In genomic region chr5:57937025-57937424, GRCh38 we compare ENCODE assay signal across 32 cellular contexts.
DNase-seq lines count a peak whose midpoint lies in the region; ATAC-seq, FAIRE-seq and TF ChIP-seq lines count a peak whose summit lies in the region.
"Had no signal": no experiment of that assay in that cellular context is flagged by ENCODE, and none has a peak within 500 bp of the region (broad histone marks: within the 10 kb centered on the region; RNA-seq: fewer than 3 reads in every experiment).

No MANE protein-coding gene starts in this region.

- peaks cover 0 to 5% (median 0%) of the 10 kb centered on the region in 3 donors for H3K9me3 Mint-ChIP-seq in T-cell
- H3K9me3 Mint-ChIP-seq: activated naive CD4-positive, alpha-beta T cell treated with anti-CD3 and anti-CD28 coated beads, Interleukin-2, amount 10 ng/mL, durations not matched to agents 7 days and 5 days; activated T-helper 1 cell treated with anti-CD3 and anti-CD28 coated beads, Interleukin-12 subunit alpha, Interleukin-12 subunit beta, Interleukin-2, Interleukin-4 antibody, amounts not matched to agents 30 ng/mL and 10 ng/mL and 1 ng/mL, durations not matched to agents 14 hours and 24 hours and 36 hours; dendritic cell treated with granulocyte-macrophage colony-stimulating factor and Interleukin-4, amounts not matched to agents 40 ng/mL and 50 ng/mL, for 4 days had no signal

- no peak for FAIRE-seq in D721Med (lab: Jason Lieb, UNC)
- FAIRE-seq: endometrium, GM12878, HepG2 had no signal

- ATAC-seq in T-cell (replicated peaks in 1 of 4) = no peak
- ATAC-seq: activated CD8-positive, alpha-beta memory T cell treated with anti-CD3 and anti-CD28 coated beads, Interleukin-2, amount 10 ng/mL, durations not matched to agents 7 days and 5 days; GM12878; HepG2; left lung; natural killer cell treated with Interleukin-12 subunit alpha and Interleukin-12 subunit beta and Interleukin-15 and Interleukin-18, amount 100 ng/mL, for 72 hours; stimulated activated naive B cell treated with anti-CD40 and anti-IgM and Interleukin-4, amounts not matched to agents 10 μg/mL and 1 μg/mL and 100 μg/mL, for 72 hours; WTC11 had no signal

- in situ Hi-C loops in brain microvascular endothelial cell (cut with HindIII; ENCODE audit: low pct_ligation_motif_present, low sequenced_read_pairs) = no loop called here

- intact Hi-C loops in left ventricle myocardium inferior (cut with micrococcal nuclease) = no loop called here

- CTCF ChIA-PET in T-cell (lab: Charles Lee) = no interaction called here

- no peak overlapping the region for H3K27ac Mint-ChIP-seq in T-cell
- H3K27ac Mint-ChIP-seq: activated CD8-positive, alpha-beta memory T cell treated with anti-CD3 and anti-CD28 coated beads, Interleukin-2, amount 10 ng/mL, durations not matched to agents 7 days and 5 days; activated naive CD4-positive, alpha-beta T cell treated with anti-CD3 and anti-CD28 coated beads, Interleukin-2, amount 10 ng/mL, durations not matched to agents 7 days and 5 days; activated T-helper 1 cell treated with anti-CD3 and anti-CD28 coated beads, Interleukin-12 subunit alpha, Interleukin-12 subunit beta, Interleukin-2, Interleukin-4 antibody, amounts not matched to agents 30 ng/mL and 10 ng/mL and 1 ng/mL, durations not matched to agents 14 hours and 24 hours and 36 hours; CD4-positive, alpha-beta memory T cell; dendritic cell treated with granulocyte-macrophage colony-stimulating factor and Interleukin-4, amounts not matched to agents 40 ng/mL and 50 ng/mL, for 4 days; immature natural killer cell; natural killer cell treated with Interleukin-12 subunit alpha and Interleukin-12 subunit beta and Interleukin-15 and Interleukin-18, amount 100 ng/mL, for 72 hours; stimulated activated naive B cell treated with anti-CD40 and anti-IgM and Interleukin-4, amounts not matched to agents 10 μg/mL and 1 μg/mL and 100 μg/mL, for 72 hours; WTC11 had no signal

- H3K9me3 ChIP-seq in left ventricle myocardium inferior (replicated peaks) = no peaks in the 10 kb centered on the region
- H3K9me3 ChIP-seq: left lung, ovary, uterus had no signal

- H3K36me3 ChIP-seq in brain microvascular endothelial cell (replicated peaks) = no peaks in the 10 kb centered on the region
- H3K36me3 ChIP-seq in left ventricle myocardium inferior = no peaks in the 10 kb centered on the region
- H3K36me3 ChIP-seq: left lung, ovary, uterus had no signal

- H3K27me3 Mint-ChIP-seq in T-cell = peaks cover 1 to 10% of the 10 kb centered on the region in 2 donors
- H3K27me3 Mint-ChIP-seq: activated CD8-positive, alpha-beta memory T cell treated with anti-CD3 and anti-CD28 coated beads, Interleukin-2, amount 10 ng/mL, durations not matched to agents 7 days and 5 days; activated naive CD4-positive, alpha-beta T cell treated with anti-CD3 and anti-CD28 coated beads, Interleukin-2, amount 10 ng/mL, durations not matched to agents 7 days and 5 days; dendritic cell treated with granulocyte-macrophage colony-stimulating factor and Interleukin-4, amounts not matched to agents 40 ng/mL and 50 ng/mL, for 4 days; natural killer cell treated with Interleukin-12 subunit alpha and Interleukin-12 subunit beta and Interleukin-15 and Interleukin-18, amount 100 ng/mL, for 72 hours had no signal

- POLR2A ChIA-PET in T-cell (lab: Charles Lee) = no interaction called here

- H3K36me3 Mint-ChIP-seq in T-cell = no peaks in the 10 kb centered on the region
- H3K36me3 Mint-ChIP-seq: activated CD8-positive, alpha-beta memory T cell treated with anti-CD3 and anti-CD28 coated beads, Interleukin-2, amount 10 ng/mL, durations not matched to agents 7 days and 5 days; activated naive CD4-positive, alpha-beta T cell treated with anti-CD3 and anti-CD28 coated beads, Interleukin-2, amount 10 ng/mL, durations not matched to agents 7 days and 5 days; CD4-positive, alpha-beta memory T cell; immature natural killer cell; stimulated activated naive B cell treated with anti-CD40 and anti-IgM and Interleukin-4, amounts not matched to agents 10 μg/mL and 1 μg/mL and 100 μg/mL, for 72 hours had no signal

- no peaks in the 10 kb centered on the region for H3K27me3 ChIP-seq in brain microvascular endothelial cell (replicated peaks)
- H3K27me3 ChIP-seq in left ventricle myocardium inferior (ENCODE audit: low read depth) = no peaks in the 10 kb centered on the region
- H3K27me3 ChIP-seq: left lung, ovary, uterus had no signal

- no peaks in the 10 kb centered on the region for H3K4me1 Mint-ChIP-seq in T-cell
- H3K4me1 Mint-ChIP-seq: activated CD8-positive, alpha-beta memory T cell treated with anti-CD3 and anti-CD28 coated beads, Interleukin-2, amount 10 ng/mL, durations not matched to agents 7 days and 5 days; activated naive CD4-positive, alpha-beta T cell treated with anti-CD3 and anti-CD28 coated beads, Interleukin-2, amount 10 ng/mL, durations not matched to agents 7 days and 5 days; CD4-positive, alpha-beta memory T cell; stimulated activated naive B cell treated with anti-CD40 and anti-IgM and Interleukin-4, amounts not matched to agents 10 μg/mL and 1 μg/mL and 100 μg/mL, for 72 hours; WTC11 had no signal

- no peaks in the 10 kb centered on the region for H3K4me1 ChIP-seq in left ventricle myocardium inferior
- H3K4me1 ChIP-seq: left lung, uterus had no signal

- H3K4me3 ChIP-seq in brain microvascular endothelial cell (ENCODE audit: low read depth, low read length) (no peak overlapping the region), left ventricle myocardium inferior (no peak overlapping the region)
- H3K4me3 ChIP-seq: GM12878, left lung, ovary, uterus had no signal

- DNase-seq in AG08396 (ENCODE audit: low spot score) (peak; percentile 5), GM04504 (ENCODE audit: low read depth) (peak; percentile 24), brain microvascular endothelial cell (peak; percentile 18), iris pigment epithelial cell (ENCODE audit: low read depth) (peak; percentile 70), UCSD-AML1 (lab: John Stamatoyannopoulos, UW; ENCODE audit: unreplicated experiment) (no peak), T-cell (no peak), D721Med (ENCODE audit: insufficient read length, low spot score) (no peak), left ventricle myocardium inferior (no peak)
- DNase-seq: activated CD4-positive, alpha-beta T cell treated with anti-CD3 and anti-CD28 coated beads, Interleukin-2, amount 50 U/mL, for 1 hour; activated CD8-positive, alpha-beta memory T cell treated with anti-CD3 and anti-CD28 coated beads, Interleukin-2, amount 10 ng/mL, durations not matched to agents 7 days and 5 days; activated naive CD4-positive, alpha-beta T cell treated with anti-CD3 and anti-CD28 coated beads, Interleukin-2, amount 10 ng/mL, durations not matched to agents 7 days and 5 days; anterior cingulate cortex; foreskin melanocyte; hippocampal formation; immature natural killer cell; left lung; midbrain; NCI-H1048; NCI-H1930; ovary; stimulated activated CD4-positive, alpha-beta T cell treated with anti-CD3 and anti-CD28 coated beads, Interleukin-12 subunit alpha, Interleukin-12 subunit beta, amount 100 ng/mL, for 4 hours; stimulated activated CD4-positive, alpha-beta T cell treated with anti-CD3 and anti-CD28 coated beads, Interleukin-4, amount 100 ng/mL, for 24 hours; stimulated activated naive B cell treated with anti-CD40 and anti-IgM and Interleukin-4, amounts not matched to agents 10 μg/mL and 1 μg/mL and 100 μg/mL, for 72 hours; uterus had no signal

- no peak for TF ChIP-seq CTCF in brain microvascular endothelial cell (IDR thresholded peaks at IDR 0.05; ENCODE audit: low read depth, low read length, missing control alignments)
- TF ChIP-seq CTCF in D721Med (IDR thresholded peaks at IDR 0.05; ENCODE audit: insufficient read depth, missing control alignments) = no peak
- no peak for TF ChIP-seq CTCF in left ventricle myocardium inferior (IDR thresholded peaks at IDR 0.05; ENCODE audit: borderline replicate concordance)

- H3K27ac ChIP-seq in brain microvascular endothelial cell (no peak overlapping the region), left ventricle myocardium inferior (replicated peaks) (no peak overlapping the region)
- H3K27ac ChIP-seq: left lung, ovary, uterus had no signal

- no peak overlapping the region for H3K4me3 Mint-ChIP-seq in T-cell
- H3K4me3 Mint-ChIP-seq: activated CD8-positive, alpha-beta memory T cell treated with anti-CD3 and anti-CD28 coated beads, Interleukin-2, amount 10 ng/mL, durations not matched to agents 7 days and 5 days; activated naive CD4-positive, alpha-beta T cell treated with anti-CD3 and anti-CD28 coated beads, Interleukin-2, amount 10 ng/mL, durations not matched to agents 7 days and 5 days; activated T-helper 1 cell treated with anti-CD3 and anti-CD28 coated beads, Interleukin-12 subunit alpha, Interleukin-12 subunit beta, Interleukin-2, Interleukin-4 antibody, amounts not matched to agents 30 ng/mL and 10 ng/mL and 1 ng/mL, durations not matched to agents 14 hours and 24 hours and 36 hours; CD4-positive, alpha-beta memory T cell; dendritic cell treated with granulocyte-macrophage colony-stimulating factor and Interleukin-4, amounts not matched to agents 40 ng/mL and 50 ng/mL, for 4 days; immature natural killer cell; natural killer cell treated with Interleukin-12 subunit alpha and Interleukin-12 subunit beta and Interleukin-15 and Interleukin-18, amount 100 ng/mL, for 72 hours; stimulated activated naive B cell treated with anti-CD40 and anti-IgM and Interleukin-4, amounts not matched to agents 10 μg/mL and 1 μg/mL and 100 μg/mL, for 72 hours; WTC11 had no signal

Comparison
In these comparisons a context has a peak if more than half of its experiments do, and no peak if none do; other contexts are left out.
1. DNase-seq: peak in AG08396 (single experiment), GM04504 (single experiment), brain microvascular endothelial cell (single experiment) and iris pigment epithelial cell (single experiment); none in UCSD-AML1 (single experiment), T-cell (0 of 34), D721Med (single experiment) and left ventricle myocardium inferior (single experiment).